ENCODE assay signal across 9 cellular contexts in genomic region chr6:26457407-26457795, GRCh38. TPM values are rescaled to one million over a fixed set of nuclear protein-coding genes. Genes with fewer than 3 reads are reported as not detected.
DNase-seq lines count a peak whose midpoint lies in the region; ATAC-seq and TF ChIP-seq lines count a peak whose summit lies in the region.
"Had no signal": no experiment of that assay in that cellular context is flagged by ENCODE, and none has a peak within 500 bp of the region (broad histone marks: within the 10 kb centered on the region; RNA-seq: fewer than 3 reads in every experiment).

No MANE protein-coding gene starts in this region.

- H3K36me3 ChIP-seq in BJ (ENCODE audit: control insufficient read depth, insufficient read depth, low read length) (peaks cover 6% of the 10 kb centered on the region), iPS-18a (ENCODE audit: control insufficient read depth, low read depth, low read length) (peaks cover 16% of the 10 kb centered on the region), smooth muscle cell (ENCODE audit: low read depth) (peaks cover 4% of the 10 kb centered on the region)

- TF ChIP-seq CTCF in BJ (IDR thresholded peaks at IDR 0.05; ENCODE audit: insufficient read depth, low read depth, low read length) (no peak), smooth muscle cell (IDR thresholded peaks at IDR 0.05; ENCODE audit: borderline replicate concordance, insufficient read depth, poor library complexity, severe bottlenecking) (no peak)

- H3K9ac ChIP-seq in iPS-18a (ENCODE audit: low read length), result peak overlapping the region; percentile 95
- H3K9ac ChIP-seq in smooth muscle cell (ENCODE audit: low read depth), result peak overlapping the region; percentile 68

- peak overlapping the region; percentile 97 for H3K27ac Mint-ChIP-seq in activated naive CD8-positive, alpha-beta T cell

- H3K27ac ChIP-seq in iPS-18a (ENCODE audit: low read length), result peak overlapping the region; percentile 86
- H3K27ac ChIP-seq in smooth muscle cell (ENCODE audit: low read depth), result peak overlapping the region; percentile 88

- H4K20me1 ChIP-seq in smooth muscle cell (ENCODE audit: low read depth), result peaks cover 8% of the 10 kb centered on the region

- H3K27me3 ChIP-seq in BJ (ENCODE audit: control insufficient read depth, insufficient read depth, low read length) (no peaks in the 10 kb centered on the region), iPS-18a (ENCODE audit: control insufficient read depth, insufficient read depth, low read length) (no peaks in the 10 kb centered on the region), smooth muscle cell (ENCODE audit: low read depth) (no peaks in the 10 kb centered on the region)

- H3K4me3 ChIP-seq in BJ (ENCODE audit: low read depth, low read length) (peak overlapping the region; percentile 15; the same call in 1 of the 2 replicates), iPS-18a (ENCODE audit: low read length) (peak overlapping the region; percentile 96), smooth muscle cell (peak overlapping the region; percentile 74)

- ATAC-seq in GM19395 (IDR thresholded peaks at IDR 0.05; ENCODE audit: unreplicated experiment) (peak; percentile 34), HG03457 (IDR thresholded peaks at IDR 0.05; ENCODE audit: unreplicated experiment) (peak; percentile 23)

- no peaks in the 10 kb centered on the region for H3K9me3 Mint-ChIP-seq in activated naive CD8-positive, alpha-beta T cell (ENCODE audit: low read depth)

- peaks cover 41% of the 10 kb centered on the region for H3K79me2 ChIP-seq in smooth muscle cell (ENCODE audit: low read depth)

- H2AFZ ChIP-seq in smooth muscle cell (ENCODE audit: low read depth), result peak overlapping the region; percentile 94

- H3K4me1 Mint-ChIP-seq in activated naive CD8-positive, alpha-beta T cell (ENCODE audit: low read depth), result peaks cover 52% of the 10 kb centered on the region

- 20% methylated on average over 8 of the region's 8 CpGs for WGBS in smooth muscle cell (ENCODE audit: low lambda C conversion rate)

- CTCF ChIA-PET in BJ (lab: Yijun Ruan, JAX), result no interaction called here

- POLR2A ChIA-PET in BJ (lab: Charles Lee), result interaction anchor here (0.7 kb wide), 1 partner anchor 27 kb away, joined by 4 read pairs; no protein-coding TSS in a partner anchor

- peak overlapping the region; percentile 100 for H3K4me3 Mint-ChIP-seq in activated naive CD8-positive, alpha-beta T cell

- H3K4me2 ChIP-seq in smooth muscle cell, result peak overlapping the region; percentile 79

- no peaks in the 10 kb centered on the region for H3K27me3 Mint-ChIP-seq in activated naive CD8-positive, alpha-beta T cell

- no peaks in the 10 kb centered on the region for H3K4me1 ChIP-seq in iPS-18a (ENCODE audit: control insufficient read depth, low read depth, low read length)
- peaks cover 9% of the 10 kb centered on the region for H3K4me1 ChIP-seq in smooth muscle cell (ENCODE audit: low read depth)

- H3K9me3 ChIP-seq in iPS-18a (ENCODE audit: control insufficient read depth, low read depth, low read length) (no peaks in the 10 kb centered on the region), smooth muscle cell (replicated peaks; ENCODE audit: low read depth) (no peaks in the 10 kb centered on the region)

- peaks cover 9% of the 10 kb centered on the region for H3K36me3 Mint-ChIP-seq in activated naive CD8-positive, alpha-beta T cell

- no peaks in the 10 kb centered on the region for H3F3A ChIP-seq in smooth muscle cell (ENCODE audit: low read depth)

- no peak for DNase-seq in BJ (ENCODE audit: low read depth)
- DNase-seq in smooth muscle cell (lab: John Stamatoyannopoulos, UW; ENCODE audit: unreplicated experiment), result no peak
- DNase-seq in EL, result no peak
- no peak for DNase-seq in GM19238 (ENCODE audit: insufficient read length, low spot score)

RNA-seq across cellular contexts. Expression of gene BTN2A1, which starts 0.4 kb away (rescaled TPM):
- polyA plus RNA-seq in BJ (2011; rRNA removed) (30.4 and 34.7 TPM in 2 replicates), smooth muscle cell (31.1 and 36.3 TPM in 2 replicates)
- 12.9 and 20.4 TPM in 2 replicates for polyA minus RNA-seq in BJ (2011; rRNA and poly(A)+ RNA removed)
- total RNA-seq in smooth muscle cell, result 27.2 and 40.5 TPM in 2 replicates

RNA-seq across cellular contexts. Expression of gene BTN3A3, which starts 17.1 kb away (rescaled TPM):
- polyA plus RNA-seq in BJ (2011; rRNA removed) (13.7 and 15.2 TPM in 2 replicates), smooth muscle cell (1.5 and 2.9 TPM in 2 replicates)
- polyA minus RNA-seq in BJ (2011; rRNA and poly(A)+ RNA removed), result 6.3 and 7.5 TPM in 2 replicates
- 1.8 and 3.5 TPM in 2 replicates for total RNA-seq in smooth muscle cell

RNA-seq across cellular contexts. Expression of gene BTN1A1, which starts 42.7 kb away (rescaled TPM):
- polyA plus RNA-seq in BJ (2011; rRNA removed) (not detected in 2 replicates), smooth muscle cell (not detected in 2 replicates)
- not detected in 2 replicates for polyA minus RNA-seq in BJ (2011; rRNA and poly(A)+ RNA removed)
- 0.27 TPM in 1 of 2 replicates, not detected in the other for total RNA-seq in smooth muscle cell
- total RNA-seq: renal cortical epithelial cell had no signal

RNA-seq across cellular contexts. Expression of gene BTN3A1, which starts 55.3 kb away (rescaled TPM):
- polyA plus RNA-seq in BJ (2011; rRNA removed) (17.3 and 18.4 TPM in 2 replicates), smooth muscle cell (9.2 and 13.5 TPM in 2 replicates)
- 8.9 and 21.7 TPM in 2 replicates for polyA minus RNA-seq in BJ (2011; rRNA and poly(A)+ RNA removed)
- 19.1 and 33.3 TPM in 2 replicates for total RNA-seq in smooth muscle cell

Comparison
In these comparisons a context has a peak if more than half of its experiments do, and no peak if none do; other contexts are left out.
1. H3K4me3 ChIP-seq: peak in every context shown above with its lines; median percentile 96 in iPS-18a; 74 in smooth muscle cell; 15 in BJ.